Comparison of ENCODE assay signal across 9 cellular contexts in genomic region chr13:95516492-95516891, GRCh38. TPM values are rescaled to one million over a fixed set of nuclear protein-coding genes. Genes with fewer than 3 reads are reported as not detected.
"Had no signal": no experiment of that assay in that cellular context is flagged by ENCODE, and none has a peak within 500 bp of the region (broad histone marks: within the 10 kb centered on the region; RNA-seq: fewer than 3 reads in every experiment).

No MANE protein-coding gene starts in this region.

- H3K27ac ChIP-seq: GM23248 had no signal

- ATAC-seq: HCT116 had no signal

- H3K4me3 ChIP-seq: GM23248, HAP-1 had no signal

- H3K36me3 ChIP-seq: HAP-1 had no signal

- H3K9me3 ChIP-seq: HAP-1 had no signal

- H2AFZ ChIP-seq: GM23248 had no signal

- DNase-seq: GM23248, GOT3, H7, H9, HCEC 1CT, HFFc6 had no signal

- H3K9me3 Mint-ChIP-seq: H9, HFFc6 had no signal

- H3K4me3 Mint-ChIP-seq: H9, HFFc6 had no signal

- H3K27ac Mint-ChIP-seq: H9, HFFc6 had no signal

RNA-seq across cellular contexts. Expression of gene CLDN10, which starts 36.0 kb away (rescaled TPM):
- total RNA-seq: GM23248, H4, HFFc6 had no signal
